In genomic region chr2:129248183-129248582, GRCh38 we compare ENCODE assay signal across 17 cellular contexts.
DNase-seq lines count a peak whose midpoint lies in the region; ATAC-seq and TF ChIP-seq lines count a peak whose summit lies in the region.
"Had no signal": no experiment of that assay in that cellular context is flagged by ENCODE, and none has a peak within 500 bp of the region (broad histone marks: within the 10 kb centered on the region; RNA-seq: fewer than 3 reads in every experiment).

No MANE protein-coding gene starts in this region.

- intact Hi-C loops in prostate gland (cut with DNase I) (no loop called here), cardiac septum (cut with DNase I) (loop anchor here (10.0 kb wide), 1 partner anchor 513 kb away; no protein-coding TSS in a partner anchor)

- no peaks in the 10 kb centered on the region for H3K36me3 ChIP-seq in prostate gland
- H3K36me3 ChIP-seq: BE2C had no signal

- H3K9me3 Mint-ChIP-seq in activated CD8-positive, alpha-beta T cell treated with anti-CD3 and anti-CD28 coated beads, Interleukin-2, amount 10 ng/mL, durations not matched to agents 7 days and 5 days (ENCODE audit: insufficient read depth) = no peaks in the 10 kb centered on the region
- H3K9me3 Mint-ChIP-seq in osteocyte (ENCODE audit: unreplicated experiment) = peaks cover 7% of the 10 kb centered on the region

- peak; percentile 3 for DNase-seq in Jurkat, Clone E6-1 (ENCODE audit: low read depth, low spot score)
- peak; percentile 90 for DNase-seq in astrocyte of the hippocampus (ENCODE audit: low read depth, low spot score)
- DNase-seq in fibroblast of pulmonary artery (ENCODE audit: low read depth) = peak; percentile 40
- peak; percentile 21 for DNase-seq in prostate gland (ENCODE audit: low spot score)
- DNase-seq in cardiac septum (ENCODE audit: low spot score) = no peak
- no peak for DNase-seq in foreskin melanocyte
- no peak for DNase-seq in activated CD8-positive, alpha-beta T cell treated with anti-CD3 and anti-CD28 coated beads, Interleukin-2, amount 10 ng/mL, durations not matched to agents 7 days and 5 days
- DNase-seq in osteocyte (ENCODE audit: extremely low spot score, unreplicated experiment) = no peak
- DNase-seq: BE2C; Calu3; CD4-positive, alpha-beta memory T cell; NCI-H1436; NCI-H2029; NCI-H2171; NCI-H446 treated with DMSO at 0.1 percent for 48 hours had no signal

- no peak for TF ChIP-seq POLR2A in prostate gland (IDR thresholded peaks at IDR 0.05)

- ATAC-seq in activated CD8-positive, alpha-beta T cell treated with anti-CD3 and anti-CD28 coated beads, Interleukin-2, amount 10 ng/mL, durations not matched to agents 7 days and 5 days = no peak
- ATAC-seq: HCT116 had no signal

- H3K27ac ChIP-seq in prostate gland = no peak overlapping the region
- H3K27ac ChIP-seq: HL-60 had no signal

- TF ChIP-seq CTCF in fibroblast of pulmonary artery (IDR thresholded peaks at IDR 0.05; ENCODE audit: low read length, missing control alignments) = no peak
- no peak for TF ChIP-seq CTCF in prostate gland (IDR thresholded peaks at IDR 0.05)
- no peak for TF ChIP-seq CTCF in osteocyte (IDR thresholded peaks at IDR 0.05)

- no peaks in the 10 kb centered on the region for H3K4me1 Mint-ChIP-seq in activated CD8-positive, alpha-beta T cell treated with anti-CD3 and anti-CD28 coated beads, Interleukin-2, amount 10 ng/mL, durations not matched to agents 7 days and 5 days (ENCODE audit: low read depth)
- no peaks in the 10 kb centered on the region for H3K4me1 Mint-ChIP-seq in osteocyte (ENCODE audit: unreplicated experiment)
- H3K4me1 Mint-ChIP-seq: CD4-positive, alpha-beta memory T cell had no signal

- no peaks in the 10 kb centered on the region for H3K4me1 ChIP-seq in prostate gland (replicated peaks)
- H3K4me1 ChIP-seq: BE2C had no signal

- H3K4me3 ChIP-seq in Jurkat, Clone E6-1 (ENCODE audit: low read length) = no peak overlapping the region
- no peak overlapping the region for H3K4me3 ChIP-seq in fibroblast of pulmonary artery (replicated peaks; ENCODE audit: low read depth, low read length)
- no peak overlapping the region for H3K4me3 ChIP-seq in prostate gland

- H3K36me3 Mint-ChIP-seq in activated CD8-positive, alpha-beta T cell treated with anti-CD3 and anti-CD28 coated beads, Interleukin-2, amount 10 ng/mL, durations not matched to agents 7 days and 5 days (ENCODE audit: low read depth) = no peaks in the 10 kb centered on the region
- no peaks in the 10 kb centered on the region for H3K36me3 Mint-ChIP-seq in osteocyte (ENCODE audit: unreplicated experiment)
- H3K36me3 Mint-ChIP-seq: CD4-positive, alpha-beta memory T cell had no signal

- H3K27me3 ChIP-seq in prostate gland (replicated peaks; ENCODE audit: insufficient read depth) = no peaks in the 10 kb centered on the region
- H3K27me3 ChIP-seq: BE2C had no signal

- no peaks in the 10 kb centered on the region for H3K27me3 Mint-ChIP-seq in activated CD8-positive, alpha-beta T cell treated with anti-CD3 and anti-CD28 coated beads, Interleukin-2, amount 10 ng/mL, durations not matched to agents 7 days and 5 days (ENCODE audit: low read depth)
- H3K27me3 Mint-ChIP-seq in osteocyte (ENCODE audit: unreplicated experiment) = no peaks in the 10 kb centered on the region
- H3K27me3 Mint-ChIP-seq: CD4-positive, alpha-beta memory T cell had no signal

- POLR2A ChIA-PET in activated CD8-positive, alpha-beta T cell treated with anti-CD3 and anti-CD28 coated beads, Interleukin-2, amount 10 ng/mL, durations not matched to agents 7 days and 5 days (lab: Charles Lee) = no interaction called here

- no peaks in the 10 kb centered on the region for H3K9me3 ChIP-seq in prostate gland
- H3K9me3 ChIP-seq: BE2C had no signal

- CTCF ChIA-PET in activated CD8-positive, alpha-beta T cell treated with anti-CD3 and anti-CD28 coated beads, Interleukin-2, amount 10 ng/mL, durations not matched to agents 7 days and 5 days (lab: Charles Lee) = no interaction called here

- H3K4me3 Mint-ChIP-seq in activated CD8-positive, alpha-beta T cell treated with anti-CD3 and anti-CD28 coated beads, Interleukin-2, amount 10 ng/mL, durations not matched to agents 7 days and 5 days = no peak overlapping the region
- H3K4me3 Mint-ChIP-seq in osteocyte (ENCODE audit: unreplicated experiment) = no peak overlapping the region
- H3K4me3 Mint-ChIP-seq: CD4-positive, alpha-beta memory T cell had no signal

- no peak overlapping the region for H3K27ac Mint-ChIP-seq in activated CD8-positive, alpha-beta T cell treated with anti-CD3 and anti-CD28 coated beads, Interleukin-2, amount 10 ng/mL, durations not matched to agents 7 days and 5 days
- no peak overlapping the region for H3K27ac Mint-ChIP-seq in osteocyte (ENCODE audit: unreplicated experiment)
- H3K27ac Mint-ChIP-seq: CD4-positive, alpha-beta memory T cell had no signal

Comparison
In these comparisons a context has a peak if more than half of its experiments do, and no peak if none do; other contexts are left out.
1. DNase-seq: peak in Jurkat, Clone E6-1 (single experiment), astrocyte of the hippocampus (single experiment), fibroblast of pulmonary artery (single experiment) and prostate gland (single experiment); none in cardiac septum (single experiment), foreskin melanocyte (single experiment), activated CD8-positive, alpha-beta T cell treated with anti-CD3 and anti-CD28 coated beads, Interleukin-2, amount 10 ng/mL, durations not matched to agents 7 days and 5 days (single experiment) and osteocyte (single experiment).